ENCODE assay signal across 11 cellular contexts in the genomic region with DNA sequence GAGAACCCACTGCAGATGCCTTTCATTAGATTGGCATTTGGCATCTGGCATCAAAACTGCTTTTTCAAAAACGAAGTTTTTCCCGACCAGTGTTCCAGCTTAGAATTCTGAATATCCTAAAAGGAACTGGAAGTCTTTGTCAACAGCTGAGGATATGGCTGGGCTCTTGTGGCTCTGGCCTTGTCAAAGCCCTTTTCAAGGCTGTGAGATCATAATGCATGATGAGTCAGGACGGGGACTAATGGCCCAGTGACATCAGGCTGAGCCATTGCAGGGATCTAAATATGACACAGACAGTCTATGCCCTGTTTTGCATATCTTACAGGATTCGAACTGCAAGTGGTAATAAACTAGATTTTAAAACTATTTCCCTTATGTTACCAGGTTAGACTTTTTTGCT.
A peak's percentile ranks its signal among the peaks of the same experiment; 100 is the strongest.
DNase-seq lines count a peak whose midpoint lies in the region; ATAC-seq, FAIRE-seq and TF ChIP-seq lines count a peak whose summit lies in the region.
"Had no signal": no experiment of that assay in that cellular context is flagged by ENCODE, and none has a peak within 500 bp of the region (broad histone marks: within the 10 kb centered on the region; RNA-seq: fewer than 3 reads in every experiment).

No MANE protein-coding gene starts in this region.

- no peaks in the 10 kb centered on the region for H3K36me3 ChIP-seq in GM23338 (ENCODE audit: insufficient read depth)
- H3K36me3 ChIP-seq in GM12878 (ENCODE audit: control insufficient read depth in 2 of 2, insufficient read depth in 2 of 2, low read length in 1 of 2), result no peaks in the 10 kb centered on the region

- no peaks in the 10 kb centered on the region; the same call in 2 of the 3 replicates for H3K9me3 Mint-ChIP-seq in GM23338
- H3K9me3 Mint-ChIP-seq: activated naive CD4-positive, alpha-beta T cell treated with anti-CD3 and anti-CD28 coated beads, Interleukin-2, amount 50 U/mL, for 24 hours; stimulated activated naive CD8-positive, alpha-beta T cell treated with anti-CD3 and anti-CD28 coated beads, Interleukin-15, Interleukin-2, amounts not matched to agents 100 ng/mL and 50 ng/mL, for 24 hours had no signal

- POLR2A ChIA-PET in GM12878 (lab: Charles Lee), result no interaction called here

- no peak for ATAC-seq in GM23338
- ATAC-seq in GM12878, result peak; percentile 31; the same call in 1 of the 3 replicates
- no peak for ATAC-seq in HG03025 (IDR thresholded peaks at IDR 0.05; ENCODE audit: low FRiP score, unreplicated experiment)
- no peak for ATAC-seq in HG03469 (IDR thresholded peaks at IDR 0.05; ENCODE audit: unreplicated experiment)

- H4K20me1 ChIP-seq in GM23338 (replicated peaks; ENCODE audit: insufficient read depth), result no peaks in the 10 kb centered on the region
- H4K20me1 ChIP-seq in GM12878 (ENCODE audit: control insufficient read depth, insufficient read depth), result no peaks in the 10 kb centered on the region

- no peaks in the 10 kb centered on the region for H3K79me2 ChIP-seq in GM23338 (replicated peaks; ENCODE audit: insufficient read depth)
- H3K79me2 ChIP-seq in GM12878 (ENCODE audit: control insufficient read depth, insufficient read depth, low read length), result no peaks in the 10 kb centered on the region

- 41% methylated on average over 4 of the region's 4 CpGs for WGBS in GM12878 (ENCODE audit: insufficient coverage, insufficient replicate concordance, low lambda C conversion rate, missing lambda C conversion rate)

- no peaks in the 10 kb centered on the region for H3K36me3 Mint-ChIP-seq in GM23338 (ENCODE audit: low read depth)
- H3K36me3 Mint-ChIP-seq: activated naive CD4-positive, alpha-beta T cell treated with anti-CD3 and anti-CD28 coated beads, Interleukin-2, amount 50 U/mL, for 24 hours had no signal

- H3K27ac Mint-ChIP-seq in GM23338, result no peak overlapping the region
- H3K27ac Mint-ChIP-seq: activated naive CD4-positive, alpha-beta T cell treated with anti-CD3 and anti-CD28 coated beads, Interleukin-2, amount 50 U/mL, for 24 hours; progenitor cell of endocrine pancreas; stimulated activated naive CD8-positive, alpha-beta T cell treated with anti-CD3 and anti-CD28 coated beads, Interleukin-15, Interleukin-2, amounts not matched to agents 100 ng/mL and 50 ng/mL, for 24 hours had no signal

- no peak overlapping the region for H3K4me2 ChIP-seq in GM23338
- H3K4me2 ChIP-seq in GM12878 (ENCODE audit: control insufficient read depth, insufficient read depth), result no peak overlapping the region

- intact Hi-C loops in GM12878 (cut with micrococcal nuclease; ENCODE audit: unreplicated experiment), result no loop called here

- no peaks in the 10 kb centered on the region for H3K27me3 ChIP-seq in GM23338 (ENCODE audit: insufficient read depth)
- H3K27me3 ChIP-seq in GM12878 (replicated peaks in 1 of 2; ENCODE audit: control insufficient read depth in 2 of 2, insufficient read depth in 2 of 2, low read length in 1 of 2), result no peaks in the 10 kb centered on the region

- H3K9ac ChIP-seq in GM12878 (ENCODE audit: control insufficient read depth, insufficient read depth, low read length), result no peak overlapping the region

- H3K4me1 Mint-ChIP-seq in GM23338, result no peaks in the 10 kb centered on the region
- H3K4me1 Mint-ChIP-seq: activated naive CD4-positive, alpha-beta T cell treated with anti-CD3 and anti-CD28 coated beads, Interleukin-2, amount 50 U/mL, for 24 hours had no signal

- RAD21 ChIA-PET in GM12878 (lab: Charles Lee; ENCODE audit: unreplicated experiment), result no interaction called here

- TF ChIP-seq CTCF in GM23338 (conservative IDR thresholded peaks at IDR 0.05; ENCODE audit: low read depth in 2 of 2) (no peak), GM12878 (IDR thresholded peaks at IDR 0.05 in 2 of 3, conservative IDR thresholded peaks at IDR 0.05 in 1 of 3; ENCODE audit: control insufficient read depth in 2 of 3, extremely low read depth in 1 of 3, insufficient read depth in 1 of 3, low read depth in 3 of 3, low read length in 3 of 3) (no peak)

- no peaks in the 10 kb centered on the region for H3K9me3 ChIP-seq in GM12878 (replicated peaks; ENCODE audit: control insufficient read depth, insufficient read depth, low read length)

- BruUV-seq in GM12878 (replicated peaks; lab: Mats Ljungman, UMichigan), result no TSS peak

- in situ Hi-C loops in Caki2 (cut with HindIII; ENCODE audit: low pct_unique_long_range_greater_than_20kb, low sequenced_read_pairs), result no loop called here
- in situ Hi-C loops in GM12878 (cut with MboI), result no loop called here

- H3K27ac ChIP-seq in GM23338 (ENCODE audit: low read depth) (no peak overlapping the region), GM12878 (ENCODE audit: control insufficient read depth, insufficient read depth) (no peak overlapping the region)

- TF ChIP-seq RAD21 in GM12878 (IDR thresholded peaks at IDR 0.05; ENCODE audit: insufficient read depth, low read depth, low read length), result no peak

- CTCF ChIA-PET in GM12878 (lab: Yijun Ruan, JAX), result no interaction called here

- TF ChIP-seq POLR2A in GM12878 (IDR thresholded peaks at IDR 0.05; ENCODE audit: low read depth, low read length), result no peak

- H3K4me3 Mint-ChIP-seq in GM23338, result no peak overlapping the region
- H3K4me3 Mint-ChIP-seq: activated naive CD4-positive, alpha-beta T cell treated with anti-CD3 and anti-CD28 coated beads, Interleukin-2, amount 50 U/mL, for 24 hours; stimulated activated naive CD8-positive, alpha-beta T cell treated with anti-CD3 and anti-CD28 coated beads, Interleukin-15, Interleukin-2, amounts not matched to agents 100 ng/mL and 50 ng/mL, for 24 hours had no signal

- SMC1A ChIA-PET in GM12878 (lab: Charles Lee; ENCODE audit: uncharacterized antibody, unreplicated experiment), result no interaction called here

- no peak overlapping the region for H3K4me3 ChIP-seq in GM23338
- no peak overlapping the region for H3K4me3 ChIP-seq in GM12878

- no peaks in the 10 kb centered on the region for H3K4me1 ChIP-seq in GM23338 (ENCODE audit: insufficient read depth)
- H3K4me1 ChIP-seq in GM12878 (ENCODE audit: control insufficient read depth, insufficient read depth, low read length), result peaks cover 6% of the 10 kb centered on the region

- H2AFZ ChIP-seq in GM23338, result 0 out of 2 replicates have a peak overlapping the region, but pooled peaks have one; percentile 14
- no peak overlapping the region for H2AFZ ChIP-seq in GM12878 (ENCODE audit: control insufficient read depth, low read depth, low read length)

- DNase-seq in Caki2 (ENCODE audit: low read depth) (peak; percentile 48), GM23338 (ENCODE audit: low spot score) (no peak), GM12878 (ENCODE audit: low read depth, low spot score) (no peak), middle frontal gyrus (ENCODE audit: extremely low spot score, low spot score) (peak; percentile 47), OCI-M2 (lab: John Stamatoyannopoulos, UW; ENCODE audit: unreplicated experiment) (no peak), NCI-H128 (lab: John Stamatoyannopoulos, UW; ENCODE audit: unreplicated experiment) (no peak)

- peaks cover 2% of the 10 kb centered on the region for H3K27me3 Mint-ChIP-seq in GM23338 (ENCODE audit: insufficient read depth, low read depth, poor library complexity)
- H3K27me3 Mint-ChIP-seq: activated naive CD4-positive, alpha-beta T cell treated with anti-CD3 and anti-CD28 coated beads, Interleukin-2, amount 50 U/mL, for 24 hours; progenitor cell of endocrine pancreas; stimulated activated naive CD8-positive, alpha-beta T cell treated with anti-CD3 and anti-CD28 coated beads, Interleukin-15, Interleukin-2, amounts not matched to agents 100 ng/mL and 50 ng/mL, for 24 hours had no signal

- H3K9me2 ChIP-seq in GM23338 (ENCODE audit: insufficient read depth), result 0 out of 2 replicates have a peak, but pooled peaks cover 8% of the 10 kb centered on the region

- no peak for FAIRE-seq in GM12878 (lab: Jason Lieb, UNC)

- H3F3A ChIP-seq in GM23338 (replicated peaks; ENCODE audit: low read depth), result no peaks in the 10 kb centered on the region

- TF ChIP-seq EP300 in GM12878 (IDR thresholded peaks at IDR 0.05; ENCODE audit: borderline replicate concordance in 1 of 2, control insufficient read depth in 1 of 2, low read depth in 2 of 2, low read length in 2 of 2), result no peak

TF ChIP-seq in GM23338, 12 proteins besides CTCF, POLR2A, EP300 and RAD21 (continues in another document):
- TF ChIP-seq JUNB (IDR thresholded peaks at IDR 0.05; ENCODE audit: unreplicated experiment), result no peak
- TF ChIP-seq, protein P1, sequence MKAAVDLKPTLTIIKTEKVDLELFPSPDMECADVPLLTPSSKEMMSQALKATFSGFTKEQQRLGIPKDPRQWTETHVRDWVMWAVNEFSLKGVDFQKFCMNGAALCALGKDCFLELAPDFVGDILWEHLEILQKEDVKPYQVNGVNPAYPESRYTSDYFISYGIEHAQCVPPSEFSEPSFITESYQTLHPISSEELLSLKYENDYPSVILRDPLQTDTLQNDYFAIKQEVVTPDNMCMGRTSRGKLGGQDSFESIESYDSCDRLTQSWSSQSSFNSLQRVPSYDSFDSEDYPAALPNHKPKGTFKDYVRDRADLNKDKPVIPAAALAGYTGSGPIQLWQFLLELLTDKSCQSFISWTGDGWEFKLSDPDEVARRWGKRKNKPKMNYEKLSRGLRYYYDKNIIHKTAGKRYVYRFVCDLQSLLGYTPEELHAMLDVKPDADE (IDR thresholded peaks at IDR 0.05), result no peak
- TF ChIP-seq STAT1 (IDR thresholded peaks at IDR 0.05; ENCODE audit: unreplicated experiment), result no peak
- TF ChIP-seq EZH2 (IDR thresholded peaks at IDR 0.05; ENCODE audit: low read depth, unreplicated experiment), result no peak
- TF ChIP-seq NANOG (IDR thresholded peaks at IDR 0.05; ENCODE audit: borderline replicate concordance), result no peak

TF ChIP-seq in GM12878, 131 proteins besides CTCF, POLR2A, EP300 and RAD21:
- peak; percentile 77 for TF ChIP-seq CREM (IDR thresholded peaks at IDR 0.05; ENCODE audit: low read depth)
- TF ChIP-seq RBBP5 (conservative IDR thresholded peaks at IDR 0.05), result no peak
- TF ChIP-seq BACH1 (IDR thresholded peaks at IDR 0.05; ENCODE audit: borderline replicate concordance), result no peak
- TF ChIP-seq CREB1 (IDR thresholded peaks at IDR 0.05; ENCODE audit: low read depth), result peak; percentile 84

Comparison
In these comparisons a context has a peak if more than half of its experiments do, and no peak if none do; other contexts are left out.
1. DNase-seq: peak in Caki2 (single experiment) and middle frontal gyrus (single experiment); none in GM23338 (single experiment), GM12878 (single experiment), OCI-M2 (single experiment) and NCI-H128 (single experiment).